In genomic region chr3:52495096-52495495, GRCh38 we compare ENCODE assay signal across 10 cellular contexts. TPM values are rescaled to one million over a fixed set of nuclear protein-coding genes. Genes with fewer than 3 reads are reported as not detected.
DNase-seq lines count a peak whose midpoint lies in the region; ATAC-seq, FAIRE-seq and TF ChIP-seq lines count a peak whose summit lies in the region.
"Had no signal": no experiment of that assay in that cellular context is flagged by ENCODE, and none has a peak within 500 bp of the region (broad histone marks: within the 10 kb centered on the region; RNA-seq: fewer than 3 reads in every experiment).

A gene with protein sequence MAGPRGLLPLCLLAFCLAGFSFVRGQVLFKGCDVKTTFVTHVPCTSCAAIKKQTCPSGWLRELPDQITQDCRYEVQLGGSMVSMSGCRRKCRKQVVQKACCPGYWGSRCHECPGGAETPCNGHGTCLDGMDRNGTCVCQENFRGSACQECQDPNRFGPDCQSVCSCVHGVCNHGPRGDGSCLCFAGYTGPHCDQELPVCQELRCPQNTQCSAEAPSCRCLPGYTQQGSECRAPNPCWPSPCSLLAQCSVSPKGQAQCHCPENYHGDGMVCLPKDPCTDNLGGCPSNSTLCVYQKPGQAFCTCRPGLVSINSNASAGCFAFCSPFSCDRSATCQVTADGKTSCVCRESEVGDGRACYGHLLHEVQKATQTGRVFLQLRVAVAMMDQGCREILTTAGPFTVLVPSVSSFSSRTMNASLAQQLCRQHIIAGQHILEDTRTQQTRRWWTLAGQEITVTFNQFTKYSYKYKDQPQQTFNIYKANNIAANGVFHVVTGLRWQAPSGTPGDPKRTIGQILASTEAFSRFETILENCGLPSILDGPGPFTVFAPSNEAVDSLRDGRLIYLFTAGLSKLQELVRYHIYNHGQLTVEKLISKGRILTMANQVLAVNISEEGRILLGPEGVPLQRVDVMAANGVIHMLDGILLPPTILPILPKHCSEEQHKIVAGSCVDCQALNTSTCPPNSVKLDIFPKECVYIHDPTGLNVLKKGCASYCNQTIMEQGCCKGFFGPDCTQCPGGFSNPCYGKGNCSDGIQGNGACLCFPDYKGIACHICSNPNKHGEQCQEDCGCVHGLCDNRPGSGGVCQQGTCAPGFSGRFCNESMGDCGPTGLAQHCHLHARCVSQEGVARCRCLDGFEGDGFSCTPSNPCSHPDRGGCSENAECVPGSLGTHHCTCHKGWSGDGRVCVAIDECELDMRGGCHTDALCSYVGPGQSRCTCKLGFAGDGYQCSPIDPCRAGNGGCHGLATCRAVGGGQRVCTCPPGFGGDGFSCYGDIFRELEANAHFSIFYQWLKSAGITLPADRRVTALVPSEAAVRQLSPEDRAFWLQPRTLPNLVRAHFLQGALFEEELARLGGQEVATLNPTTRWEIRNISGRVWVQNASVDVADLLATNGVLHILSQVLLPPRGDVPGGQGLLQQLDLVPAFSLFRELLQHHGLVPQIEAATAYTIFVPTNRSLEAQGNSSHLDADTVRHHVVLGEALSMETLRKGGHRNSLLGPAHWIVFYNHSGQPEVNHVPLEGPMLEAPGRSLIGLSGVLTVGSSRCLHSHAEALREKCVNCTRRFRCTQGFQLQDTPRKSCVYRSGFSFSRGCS (N-terminal part only) (plus strand): TSS chr3:52495338. CDS start chr3:52495414, 76 bp downstream.

- peaks cover 5 to 39% of the 10 kb centered on the region in 2 experiments; a peak in 3 of 5 replicates for H3K4me1 ChIP-seq in K562 (replicated peaks in 1 of 2; ENCODE audit: control insufficient read depth in 2 of 2, insufficient read depth in 2 of 2, low read length in 2 of 2)
- peaks cover 5% of the 10 kb centered on the region for H3K4me1 ChIP-seq in right cardiac atrium (ENCODE audit: control insufficient read depth, insufficient read depth, low read length)
- no peaks in the 10 kb centered on the region for H3K4me1 ChIP-seq in ovary (ENCODE audit: insufficient read depth)
- H3K4me1 ChIP-seq: SJCRH30 had no signal

- H3K9me3 Mint-ChIP-seq in CD14-positive monocyte: peaks cover 0 to 2% (median 0%) of the 10 kb centered on the region in 7 donors

- H3K9ac ChIP-seq in K562 (ENCODE audit: insufficient read depth in 1 of 2, low read depth in 2 of 2, low read length in 2 of 2): peak within 1 kb of the TSS in 1 of 2 experiments; percentile 26; a peak in 1 of 4 replicates

- POLR2A ChIA-PET in K562 (lab: Yijun Ruan, JAX): interaction anchor here (1.0 kb wide), 1 partner anchor 48 kb away, joined by 4 read pairs; no protein-coding TSS in a partner anchor

- H3K9me3 ChIP-seq in K562 (replicated peaks; ENCODE audit: control insufficient read depth, insufficient read depth, low read depth, low read length) (no peaks in the 10 kb centered on the region), right cardiac atrium (ENCODE audit: control insufficient read depth, low read length) (no peaks in the 10 kb centered on the region), ovary (no peaks in the 10 kb centered on the region)
- H3K9me3 ChIP-seq: SJCRH30 had no signal

- H2AFZ ChIP-seq in K562 (ENCODE audit: low read depth, low read length): no peak within 1 kb of the TSS

- H4K20me1 ChIP-seq in K562 (replicated peaks; ENCODE audit: control insufficient read depth, insufficient read depth, low read length): no peaks in the 10 kb centered on the region; the same call in 1 of the 2 replicates

- peaks cover 90% of the 10 kb centered on the region for H3K4me1 Mint-ChIP-seq in CD14-positive monocyte

- H3K36me3 ChIP-seq in K562 (ENCODE audit: control insufficient read depth, insufficient read depth, low read length): peaks cover 25% of the 10 kb centered on the region; the same call in 2 of the 3 replicates
- no peaks in the 10 kb centered on the region for H3K36me3 ChIP-seq in ovary

- peaks cover 24 to 38% of the 10 kb centered on the region in 2 donors for H3K36me3 Mint-ChIP-seq in CD14-positive monocyte

- FAIRE-seq in K562 (lab: Jason Lieb, UNC): no peak

- in situ Hi-C loops in K562 (cut with MboI): no loop called here

- no peaks in the 10 kb centered on the region for H3K27me3 ChIP-seq in K562 (ENCODE audit: control insufficient read depth in 2 of 2, insufficient read depth in 2 of 2, low read length in 2 of 2)
- H3K27me3 ChIP-seq in right cardiac atrium (ENCODE audit: control insufficient read depth, insufficient read depth): no peaks in the 10 kb centered on the region
- no peaks in the 10 kb centered on the region for H3K27me3 ChIP-seq in ovary
- H3K27me3 ChIP-seq: SJCRH30 had no signal

- no TSS peak for BruUV-seq in K562 (replicated peaks; lab: Mats Ljungman, UMichigan)

- TF ChIP-seq CTCF in CD14-positive monocyte (IDR thresholded peaks at IDR 0.05) (no peak), K562 (IDR thresholded peaks at IDR 0.05 in 2 of 3, conservative IDR thresholded peaks at IDR 0.05 in 1 of 3; ENCODE audit: insufficient read depth in 2 of 3, low read depth in 1 of 3, low read length in 3 of 3) (no peak), ovary (IDR thresholded peaks at IDR 0.05) (no peak)

- H3K27ac ChIP-seq in K562 (ENCODE audit: extremely low read depth, low read depth, low read length) (no peak within 1 kb of the TSS), right cardiac atrium (ENCODE audit: low read length) (peak within 1 kb of the TSS; percentile 25), ovary (peak within 1 kb of the TSS in 1 of 2 donors; percentile 37)
- H3K27ac ChIP-seq: epithelial cell of prostate, SJCRH30 had no signal

- H3K79me2 ChIP-seq in K562 (ENCODE audit: control insufficient read depth, insufficient read depth, low read length): no peaks in the 10 kb centered on the region

- TF ChIP-seq POLR2A in K562 (conservative IDR thresholded peaks at IDR 0.05) (no peak), ovary (IDR thresholded peaks at IDR 0.05) (no peak)

- H3K4me3 ChIP-seq in K562: no peak within 1 kb of the TSS
- peak within 1 kb of the TSS; percentile 1 for H3K4me3 ChIP-seq in right cardiac atrium (ENCODE audit: low read length)
- H3K4me3 ChIP-seq in ovary: peak within 1 kb of the TSS; percentile 8
- H3K4me3 ChIP-seq: SJCRH30 had no signal

- CTCF ChIA-PET in K562 (lab: Yijun Ruan, JAX; ENCODE audit: low intra/inter-chr PET ratio): no interaction called here

- 56% methylated on average over 14 of the region's 17 CpGs for WGBS in K562 (ENCODE audit: insufficient coverage, low coverage, missing lambda C conversion rate)
- WGBS in right cardiac atrium: 36% methylated on average over 17 of the region's 17 CpGs
- WGBS in ovary, 3 donors: 28 to 43% (median 40%) methylated on average over 17 of the region's 17 CpGs

- ATAC-seq in K562: peak; percentile 7; the same call in 1 of the 3 replicates
- ATAC-seq in right cardiac atrium: peak; percentile 73 to 85

- no peak for DNase-seq in CD14-positive monocyte (ENCODE audit: low spot score)
- peak in 1 of 4 experiments; percentile 26 for DNase-seq in K562 (ENCODE audit: extremely low read depth in 1 of 4, low spot score in 3 of 4)
- DNase-seq in right cardiac atrium: peak; percentile 83 to 91 (median 90)
- peak in 2 of 5 donors; percentile 53 to 62 for DNase-seq in ovary
- DNase-seq in stimulated activated naive CD4-positive, alpha-beta T cell treated with Interleukin-2 at 50 U/mL for 16 hours (lab: John Stamatoyannopoulos, UW): no peak
- no peak for DNase-seq in NCI-H226
- no peak for DNase-seq in GM19240 (ENCODE audit: insufficient read length, low spot score)
- DNase-seq in SKM-1 treated with dmso at 0.1 percent for 144 hours (lab: John Stamatoyannopoulos, UW; ENCODE audit: unreplicated experiment): no peak

- H3K4me3 Mint-ChIP-seq in CD14-positive monocyte: peak within 1 kb of the TSS; percentile 79 to 90

- no peak for TF ChIP-seq EP300 in K562 (IDR thresholded peaks at IDR 0.05; ENCODE audit: low read length)
- TF ChIP-seq EP300 in ovary (IDR thresholded peaks at IDR 0.05): no peak

- peak within 1 kb of the TSS; percentile 76 to 95 (median 86) for H3K27ac Mint-ChIP-seq in CD14-positive monocyte

- intact Hi-C loops in CD14-positive monocyte (cut with micrococcal nuclease): loop anchor here in 1 of 2 donors (5.0 kb wide), 1 partner anchor 37 kb away; the partner anchor contains the start of gene NT5DC2
- intact Hi-C loops in K562 (cut with micrococcal nuclease): no loop called here
- intact Hi-C loops in right cardiac atrium (cut with DNase I): no loop called here
- intact Hi-C loops in ovary (cut with DNase I): no loop called here

- H3K9me1 ChIP-seq in K562 (ENCODE audit: control insufficient read depth, insufficient read depth, low read length): no peaks in the 10 kb centered on the region

- no peak for TF ChIP-seq RAD21 in K562 (CRISPR knock-in tag; conservative IDR thresholded peaks at IDR 0.05 in 1 of 2, IDR thresholded peaks at IDR 0.05 in 1 of 2)

- H3K27me3 Mint-ChIP-seq in CD14-positive monocyte (ENCODE audit: low read depth in 3 of 3): peaks cover 0 to 3% (median 0%) of the 10 kb centered on the region in 3 donors

- no peak within 1 kb of the TSS for H3K4me2 ChIP-seq in K562 (ENCODE audit: insufficient read depth, low read length)

TF ChIP-seq in K562, 482 proteins besides CTCF, POLR2A, EP300 and RAD21 (continues in another document):
- TF ChIP-seq FOXK2 (conservative IDR thresholded peaks at IDR 0.05 in 1 of 2, IDR thresholded peaks at IDR 0.05 in 1 of 2; ENCODE audit: low read depth in 2 of 2): no peak
- TF ChIP-seq ZNF263 (CRISPR knock-in tag; IDR thresholded peaks at IDR 0.05; ENCODE audit: borderline replicate concordance): no peak
- TF ChIP-seq MEIS2 (IDR thresholded peaks at IDR 0.05; ENCODE audit: partially characterized antibody): no peak

RNA-seq across cellular contexts. Expression of the gene that starts here (rescaled TPM):
- 10 to 100 TPM in 1 of 2 donors, 1 to 10 TPM in 1; 3.8 to 15.8 TPM for polyA plus RNA-seq in CD14-positive monocyte
- total RNA-seq in K562 (2011; cell fraction: chromatin; rRNA removed; ENCODE audit: low replicate concordance): 6.3 and 21.2 TPM in 2 replicates
- 16.3 and 17.0 TPM in 2 replicates for total RNA-seq in K562 (2011; cell fraction: nucleolus; rRNA removed)
- total RNA-seq in K562 (2011; cell fraction: nucleoplasm; rRNA removed): 8.3 and 8.5 TPM in 2 replicates
- 1.6 and 3.4 TPM in 2 replicates for total RNA-seq in K562 (2014; rRNA removed)
- total RNA-seq in K562 (2014; rRNA removed; fragmentation: Illumina TruSeq; extraction: Trizol): 1.1 TPM in 2 replicates
- 0.75 and 1.2 TPM in 2 replicates for total RNA-seq in K562 (2015; rRNA removed; fragmentation: Illumina TruSeq; extraction: Trizol)
- 3.9 and 4.7 TPM in 2 replicates for total RNA-seq in K562 (2021)
- 1.8 and 4.4 TPM in 2 replicates for polyA plus RNA-seq in K562 (2011; rRNA removed)
- polyA plus RNA-seq in K562 (2011; cell fraction: cytosol; rRNA removed): 2.6 and 3.1 TPM in 2 replicates
- 34.1 and 41.9 TPM in 2 replicates for polyA plus RNA-seq in K562 (2011; cell fraction: nucleus; rRNA removed)
- polyA plus RNA-seq in K562 (2012): 1.6 and 2.7 TPM in 2 replicates
- 0.86 and 1.6 TPM in 2 replicates for polyA plus RNA-seq in K562 (2014; fragmentation: Illumina TruSeq; extraction: Trizol)
- polyA plus RNA-seq in K562 (2014; fragmentation: Nextera tagmentation; extraction: Ambion mirVana): under 1 TPM; 0.20 TPM
- 1.8 and 3.4 TPM in 2 replicates for polyA plus RNA-seq in K562 (2014; rRNA removed)
- 1.6 and 2.3 TPM in 2 replicates for polyA minus RNA-seq in K562 (2011; rRNA and poly(A)+ RNA removed)
- polyA minus RNA-seq in K562 (2011; cell fraction: cytosol; rRNA and poly(A)+ RNA removed): 1.9 and 3.1 TPM in 2 replicates
- polyA minus RNA-seq in K562 (2011; cell fraction: nucleus; rRNA and poly(A)+ RNA removed): 8.5 and 12.6 TPM in 2 replicates
- 100 to 1,000 TPM in 2 of 4 donors, 10 to 100 TPM in 2; 91.9 to 159 (median 101) TPM for total RNA-seq in right cardiac atrium
- 69.5 TPM for polyA plus RNA-seq in right cardiac atrium
- 100 to 1,000 TPM in 2 of 7 donors, 10 to 100 TPM in 5; 31.3 to 114 (median 47.5) TPM for total RNA-seq in ovary
- 10 to 100 TPM; 21.4 to 50.7 TPM for polyA plus RNA-seq in ovary
- total RNA-seq: SJCRH30 had no signal

Comparison
In these comparisons a context has a peak if more than half of its experiments do, and no peak if none do; other contexts are left out.
1. DNase-seq: peak in right cardiac atrium (3 of 3); none in CD14-positive monocyte (single experiment), stimulated activated naive CD4-positive, alpha-beta T cell treated with Interleukin-2 at 50 U/mL for 16 hours (single experiment), NCI-H226 (single experiment), GM19240 (single experiment) and SKM-1 treated with dmso at 0.1 percent for 144 hours (single experiment).